ENCODE assay signal across 32 cellular contexts in genomic region chr10:22349758-22350157, GRCh38. TPM values are rescaled to one million over a fixed set of nuclear protein-coding genes. Genes with fewer than 3 reads are reported as not detected.
"Had no signal": no experiment of that assay in that cellular context is flagged by ENCODE, and none has a peak within 500 bp of the region (broad histone marks: within the 10 kb centered on the region; RNA-seq: fewer than 3 reads in every experiment).

No MANE protein-coding gene starts in this region.

- H3K79me2 ChIP-seq: parathyroid adenoma had no signal

- H3K27ac ChIP-seq: neural progenitor cell, ovary, parathyroid adenoma, psoas muscle, skin epidermis, spleen, suprapubic skin, testis, tibial artery, transverse colon, upper lobe of right lung, uterus had no signal

- H3K27ac Mint-ChIP-seq: natural killer cell; nephron; neural progenitor cell; progenitor cell of endocrine pancreas; stimulated activated memory B cell treated with anti-CD40 and anti-IgM and Interleukin-4, amounts not matched to agents 10 μg/mL and 1 μg/mL and 100 μg/mL, for 72 hours; stimulated activated naive CD8-positive, alpha-beta T cell treated with anti-CD3 and anti-CD28 coated beads, Interleukin-15, amount 100 ng/mL, for 72 hours; type B pancreatic cell had no signal

- H3K36me3 ChIP-seq: neural progenitor cell, ovary, spleen, suprapubic skin, tibial artery, transverse colon, upper lobe of right lung, uterus had no signal

- H3K4me3 Mint-ChIP-seq: natural killer cell; nephron; neural progenitor cell; stimulated activated memory B cell treated with anti-CD40 and anti-IgM and Interleukin-4, amounts not matched to agents 10 μg/mL and 1 μg/mL and 100 μg/mL, for 72 hours; stimulated activated naive CD8-positive, alpha-beta T cell treated with anti-CD3 and anti-CD28 coated beads, Interleukin-15, amount 100 ng/mL, for 72 hours; type B pancreatic cell had no signal

- H3K4me3 ChIP-seq: neural progenitor cell, ovary, psoas muscle, skin epidermis, smooth muscle cell, spleen, suprapubic skin, testis, tibial artery, transverse colon, upper lobe of right lung, uterus had no signal

- H3K4me1 ChIP-seq: neural progenitor cell, parathyroid adenoma, psoas muscle, testis, upper lobe of right lung, uterus had no signal

- H3K27me3 ChIP-seq: ovary, testis had no signal

- H2AFZ ChIP-seq: neural progenitor cell, parathyroid adenoma had no signal

- H3K4me2 ChIP-seq: neural progenitor cell, smooth muscle cell had no signal

- H3K9ac ChIP-seq: neural progenitor cell, parathyroid adenoma had no signal

- H3K9me3 ChIP-seq: ovary, psoas muscle, suprapubic skin, testis, transverse colon, upper lobe of right lung, uterus had no signal

- DNase-seq: natural killer cell; occipital lobe; ovary; posterior cingulate gyrus; psoas muscle; right cardiac atrium; spleen; stimulated activated CD4-positive, alpha-beta T cell treated with anti-CD3 and anti-CD28 coated beads, Interleukin-12 subunit alpha, Interleukin-12 subunit beta, amount 100 ng/mL, for 4 hours; stimulated activated CD4-positive, alpha-beta T cell treated with anti-CD3 and anti-CD28 coated beads, Interleukin-1b, Interleukin-23, amount 100 ng/mL, for 48 hours; stimulated activated CD4-positive, alpha-beta T cell treated with anti-CD3 and anti-CD28 coated beads, Interleukin-4, amount 100 ng/mL, for 1 hour; stimulated activated CD4-positive, alpha-beta T cell treated with anti-CD3 and anti-CD28 coated beads, Interleukin-4, amount 100 ng/mL, for 4 hours; stimulated activated CD8-positive, alpha-beta memory T cell treated with anti-CD3 and anti-CD28 coated beads, Interleukin-4, amount 100 ng/mL, for 48 hours; stimulated activated naive CD4-positive, alpha-beta T cell; stimulated activated naive CD8-positive, alpha-beta T cell treated with anti-CD3 and anti-CD28 coated beads, Interleukin-15, amount 100 ng/mL, for 72 hours; stimulated activated naive CD8-positive, alpha-beta T cell treated with anti-CD3 and anti-CD28 coated beads, Interleukin-15, Interleukin-2, amounts not matched to agents 100 U/mL and 50 U/mL, for 24 hours; substantia nigra; testis; tibial artery; transverse colon; upper lobe of right lung; uterus had no signal

- ATAC-seq: natural killer cell; psoas muscle; right cardiac atrium; sciatic nerve; stimulated activated memory B cell treated with anti-CD40 and anti-IgM and Interleukin-4, amounts not matched to agents 10 μg/mL and 1 μg/mL and 100 μg/mL, for 72 hours; stimulated activated naive CD8-positive, alpha-beta T cell treated with anti-CD3 and anti-CD28 coated beads, Interleukin-15, amount 100 ng/mL, for 72 hours; stimulated activated naive CD8-positive, alpha-beta T cell treated with anti-CD3 and anti-CD28 coated beads, Interleukin-15, Interleukin-2, amounts not matched to agents 100 U/mL and 50 U/mL, for 24 hours; upper lobe of right lung had no signal

- H3K36me3 Mint-ChIP-seq: natural killer cell, neural progenitor cell had no signal

- H3K4me1 Mint-ChIP-seq: stimulated activated memory B cell treated with anti-CD40 and anti-IgM and Interleukin-4, amounts not matched to agents 10 μg/mL and 1 μg/mL and 100 μg/mL, for 72 hours had no signal

RNA-seq across cellular contexts. Expression of gene SPAG6, which starts 4.5 kb away (rescaled TPM):
- total RNA-seq: osteoblast, smooth muscle cell, spleen, transverse colon, upper lobe of right lung had no signal
- polyA plus RNA-seq: psoas muscle had no signal
